In the genomic region with DNA sequence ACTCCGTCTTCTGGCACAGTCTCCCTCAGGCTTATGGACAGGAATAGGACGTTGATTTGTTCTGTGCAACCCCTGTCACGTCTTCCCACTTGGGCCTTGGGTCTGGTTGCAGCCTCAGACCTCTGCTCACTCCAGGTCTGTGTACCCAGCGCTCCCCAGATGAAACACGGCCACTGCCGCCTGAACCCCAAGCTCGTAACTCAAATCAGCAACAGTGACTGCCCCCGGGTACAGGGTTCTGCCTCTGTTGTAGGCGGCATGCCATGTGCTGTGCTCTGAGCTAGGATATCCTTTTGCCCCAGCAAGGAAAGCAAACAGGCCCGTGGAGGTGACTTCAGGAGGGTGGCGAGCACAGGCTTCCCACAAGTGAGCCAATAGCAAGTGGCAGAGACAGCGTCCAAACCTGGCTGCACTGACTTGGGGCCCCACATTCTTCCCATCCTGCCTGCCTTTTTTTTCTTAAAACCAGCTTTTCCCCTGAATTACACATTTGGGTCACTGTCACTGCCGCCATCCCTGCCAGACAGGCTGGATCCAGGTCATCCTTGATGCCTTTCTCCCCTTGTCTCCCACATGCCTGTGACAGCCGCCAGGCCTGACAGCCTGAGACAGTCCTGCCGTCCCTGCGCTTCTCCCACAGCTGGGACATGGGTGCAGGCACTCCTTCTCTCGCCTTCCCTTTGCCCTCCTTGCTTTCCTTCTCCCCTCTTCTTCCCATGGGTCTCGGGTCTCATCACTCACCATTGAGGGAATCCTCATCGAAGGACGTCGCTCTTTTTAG, we compare ENCODE assay signal across 6 cellular contexts. TPM values are rescaled to one million over a fixed set of nuclear protein-coding genes. Genes with fewer than 3 reads are reported as not detected.
A peak's percentile ranks its signal among the peaks of the same experiment; 100 is the strongest.
DNase-seq lines count a peak whose midpoint lies in the region; ATAC-seq and TF ChIP-seq lines count a peak whose summit lies in the region.
"Not testable (repeated sequence)": the region's sequence is repeated elsewhere in the genome, so short reads cannot be mapped to it uniquely, and the experiment has no call there.

No MANE protein-coding gene starts in this region.

- not testable (repeated sequence) for H3K4me3 Mint-ChIP-seq in central memory CD8-positive, alpha-beta T cell; type B pancreatic cell

- H4K20me1 ChIP-seq in KMS-11 (ENCODE audit: insufficient read depth): not testable (repeated sequence)

- not testable (repeated sequence) for TF ChIP-seq CTCF in KMS-11 (conservative IDR thresholded peaks at IDR 0.05; ENCODE audit: low read depth, low read length); type B pancreatic cell (conservative IDR thresholded peaks at IDR 0.05)

- not testable (repeated sequence) for H3K27me3 Mint-ChIP-seq in central memory CD8-positive, alpha-beta T cell; type B pancreatic cell

- H3K79me2 ChIP-seq in KMS-11 (ENCODE audit: insufficient read depth, low read depth): not testable (repeated sequence)

- H3K36me3 Mint-ChIP-seq in central memory CD8-positive, alpha-beta T cell (ENCODE audit: insufficient read depth): not testable (repeated sequence)
- peaks cover 17% of the 10 kb centered on the region for H3K36me3 Mint-ChIP-seq in type B pancreatic cell

- peak overlapping the region; percentile 79 for H3K27ac ChIP-seq in KMS-11

- peak; percentile 40 for DNase-seq in activated CD8-positive, alpha-beta memory T cell treated with anti-CD3 and anti-CD28 coated beads, Interleukin-2, amount 50 U/mL, for 48 hours
- not testable (repeated sequence) for DNase-seq in central memory CD8-positive, alpha-beta T cell (ENCODE audit: low spot score in 2 of 2)
- DNase-seq in mesenteric fat pad (ENCODE audit: low spot score): peak; percentile 76
- DNase-seq in posterior vena cava (ENCODE audit: low spot score): peak; percentile 65
- peak; percentile 49 for DNase-seq in type B pancreatic cell (ENCODE audit: extremely low spot score, unreplicated experiment)

- not testable (repeated sequence) for H3K27me3 ChIP-seq in KMS-11 (ENCODE audit: insufficient read depth, low read depth)

- not testable (repeated sequence) for H2AFZ ChIP-seq in KMS-11 (ENCODE audit: low read depth)

- intact Hi-C loops in posterior vena cava (cut with DNase I): not testable (repeated sequence)

- H3K36me3 ChIP-seq in KMS-11 (ENCODE audit: insufficient read depth): not testable (repeated sequence)

- not testable (repeated sequence) for H3K4me1 Mint-ChIP-seq in central memory CD8-positive, alpha-beta T cell; type B pancreatic cell (ENCODE audit: unreplicated experiment)

- H3K4me2 ChIP-seq in KMS-11: peak overlapping the region; percentile 66

- ATAC-seq in central memory CD8-positive, alpha-beta T cell (replicated peaks; ENCODE audit: extremely low read depth, poor library complexity, severe bottlenecking): not testable (repeated sequence)

- not testable (repeated sequence) for H3K4me3 ChIP-seq in KMS-11 (IDR thresholded peaks at IDR 0.05; ENCODE audit: insufficient read depth, low read depth, low read length)

- H3K4me1 ChIP-seq in KMS-11 (ENCODE audit: low read depth, poor library complexity, severe bottlenecking): peaks cover 25% of the 10 kb centered on the region

- not testable (repeated sequence) for H3K9me3 Mint-ChIP-seq in central memory CD8-positive, alpha-beta T cell; type B pancreatic cell

- peak overlapping the region; percentile 18; the same call in 1 of the 2 replicates for H3K9ac ChIP-seq in KMS-11

- peak overlapping the region; percentile 33 for H3K27ac Mint-ChIP-seq in central memory CD8-positive, alpha-beta T cell (ENCODE audit: low read depth)
- not testable (repeated sequence) for H3K27ac Mint-ChIP-seq in type B pancreatic cell

RNA-seq across cellular contexts. Expression of gene DDX11, which starts 21.6 kb away (rescaled TPM):
- total RNA-seq in mesenteric fat pad (28.3 TPM), posterior vena cava (10 to 100 TPM in 1 of 2 donors, 1 to 10 TPM in 1; 9.3 to 16.4 TPM), type B pancreatic cell (ENCODE audit: low replicate concordance) (125 and 144 TPM in 2 replicates)
